8 cellular contexts compared by ENCODE assay signal in genomic region chr1:41811978-41812852, GRCh38.
DNase-seq lines count a peak whose midpoint lies in the region; ATAC-seq and TF ChIP-seq lines count a peak whose summit lies in the region.

No MANE protein-coding gene starts in this region.

- TF ChIP-seq CTCF in SU-DHL-6 (IDR thresholded peaks at IDR 0.05; ENCODE audit: insufficient read depth, low read length, poor library complexity, severe bottlenecking) (peak; percentile 90), body of pancreas (IDR thresholded peaks at IDR 0.05) (peak in 6 of 7 experiments; percentile 48 to 58 (median 53))

- H3K9me3 ChIP-seq in SU-DHL-6 (ENCODE audit: insufficient read depth, low read length) (no peaks in the 10 kb centered on the region), body of pancreas (no peaks in the 10 kb centered on the region)

- H3K9me2 ChIP-seq in SU-DHL-6 (replicated peaks; ENCODE audit: insufficient read depth, low read length) = no peaks in the 10 kb centered on the region

- no peak overlapping the region for H2AFZ ChIP-seq in SU-DHL-6 (ENCODE audit: low read depth, low read length, severe bottlenecking)

- WGBS in body of pancreas, 2 donors = 60 to 65% methylated on average over 6 to 7 of the region's 7 CpGs

- H3K27ac ChIP-seq in SU-DHL-6 (ENCODE audit: low read depth, low read length) (peak overlapping the region; percentile 58), body of pancreas (no peak overlapping the region)

- ATAC-seq in activated CD4-positive, alpha-beta T cell treated with anti-CD3 and anti-CD28 coated beads for 36 hours = peak; percentile 68
- ATAC-seq in body of pancreas = peak; percentile 61
- no peak for ATAC-seq in HG03025 (IDR thresholded peaks at IDR 0.05; ENCODE audit: low FRiP score, unreplicated experiment)

- peak overlapping the region; percentile 43 for H3K4me2 ChIP-seq in SU-DHL-6 (ENCODE audit: low read depth, low read length, poor library complexity, severe bottlenecking)

- no peaks in the 10 kb centered on the region for H3K79me2 ChIP-seq in SU-DHL-6 (ENCODE audit: insufficient read depth, low read length)

- H3K27me3 ChIP-seq in SU-DHL-6 (ENCODE audit: low read length) (no peaks in the 10 kb centered on the region), body of pancreas (no peaks in the 10 kb centered on the region)

- no peak for TF ChIP-seq POLR2A in body of pancreas (IDR thresholded peaks at IDR 0.05)

- H3K27me3 Mint-ChIP-seq in activated CD4-positive, alpha-beta T cell treated with anti-CD3 and anti-CD28 coated beads for 36 hours = no peaks in the 10 kb centered on the region
- H3K27me3 Mint-ChIP-seq in immature natural killer cell (ENCODE audit: low read depth in 3 of 3) = peaks cover 0 to 5% (median 0%) of the 10 kb centered on the region in 3 donors

- H3F3A ChIP-seq in SU-DHL-6 (ENCODE audit: insufficient read depth) = 0 out of 2 replicates have a peak, but pooled peaks cover 5% of the 10 kb centered on the region

- H3K9me3 Mint-ChIP-seq in activated CD4-positive, alpha-beta T cell treated with anti-CD3 and anti-CD28 coated beads for 36 hours (ENCODE audit: low read depth) = no peaks in the 10 kb centered on the region
- H3K9me3 Mint-ChIP-seq in immature natural killer cell = no peaks in the 10 kb centered on the region

- no peaks in the 10 kb centered on the region for H3K36me3 ChIP-seq in SU-DHL-6 (ENCODE audit: low read length)
- no peaks in the 10 kb centered on the region for H3K36me3 ChIP-seq in body of pancreas (replicated peaks in 1 of 2; ENCODE audit: insufficient read depth in 1 of 2, low read depth in 2 of 2)

- peaks cover 47% of the 10 kb centered on the region for H3K4me1 Mint-ChIP-seq in activated CD4-positive, alpha-beta T cell treated with anti-CD3 and anti-CD28 coated beads for 36 hours
- H3K4me1 Mint-ChIP-seq in immature natural killer cell = peaks cover 47 to 65% of the 10 kb centered on the region in 2 donors

- H3K4me1 ChIP-seq in body of pancreas = peaks cover 22% of the 10 kb centered on the region

- no peak overlapping the region for H3K9ac ChIP-seq in SU-DHL-6 (ENCODE audit: low read length)

- H3K4me3 ChIP-seq in SU-DHL-6 (ENCODE audit: insufficient read depth, low read length, poor library complexity, severe bottlenecking) = no peak overlapping the region
- no peak overlapping the region for H3K4me3 ChIP-seq in body of pancreas

- no peaks in the 10 kb centered on the region for H4K20me1 ChIP-seq in SU-DHL-6 (ENCODE audit: low read depth, low read length)

- no peaks in the 10 kb centered on the region for H3K36me3 Mint-ChIP-seq in activated CD4-positive, alpha-beta T cell treated with anti-CD3 and anti-CD28 coated beads for 36 hours (ENCODE audit: low read depth)
- H3K36me3 Mint-ChIP-seq in immature natural killer cell = peaks cover 0 to 3% (median 0%) of the 10 kb centered on the region in 3 donors

- no peak overlapping the region for H3K27ac Mint-ChIP-seq in activated CD4-positive, alpha-beta T cell treated with anti-CD3 and anti-CD28 coated beads for 36 hours
- H3K27ac Mint-ChIP-seq in immature natural killer cell = peak overlapping the region; percentile 2 to 68 (median 6)

- H3K4me3 Mint-ChIP-seq in activated CD4-positive, alpha-beta T cell treated with anti-CD3 and anti-CD28 coated beads for 36 hours = no peak overlapping the region
- H3K4me3 Mint-ChIP-seq in immature natural killer cell = peak overlapping the region in 4 of 5 donors; percentile 14 to 49 (median 28)

- intact Hi-C loops in activated CD4-positive, alpha-beta T cell treated with anti-CD3 and anti-CD28 coated beads for 36 hours (cut with DNase I, micrococcal nuclease) = loop anchor here (1.0 to 10.0 kb wide), 7 partner anchors 79 to 360 kb away; no protein-coding TSS in a partner anchor
- intact Hi-C loops in body of pancreas (cut with DNase I) = no loop called here

- CTCF ChIA-PET in activated CD4-positive, alpha-beta T cell treated with anti-CD3 and anti-CD28 coated beads for 36 hours (lab: Charles Lee) = interaction anchor here (0.5 to 1.9 kb wide), 22 partner anchors 8 to 360 kb away, joined by 3 to 16 read pairs (median 4); no protein-coding TSS in a partner anchor

- DNase-seq in activated CD4-positive, alpha-beta T cell treated with anti-CD3 and anti-CD28 coated beads for 36 hours = peak; percentile 78
- DNase-seq in activated CD4-positive, alpha-beta T cell treated with anti-CD3 and anti-CD28 coated beads for 1 hour = no peak
- DNase-seq in NCI-H187 (lab: John Stamatoyannopoulos, UW) (peak; percentile 11 to 43), body of pancreas (peak; percentile 56 to 69 (median 66)), immature natural killer cell (peak; percentile 38 to 58 (median 57))
- DNase-seq in stimulated activated CD4-positive, alpha-beta T cell treated with anti-CD3 and anti-CD28 coated beads, Interleukin-2, amount 100 ng/mL, for 48 hours = peak; percentile 48 to 53

- POLR2A ChIA-PET in activated CD4-positive, alpha-beta T cell treated with anti-CD3 and anti-CD28 coated beads for 36 hours (lab: Charles Lee) = no interaction called here
